12 cellular contexts compared by ENCODE assay signal in genomic region chr19:45922281-45922680, GRCh38. TPM values are rescaled to one million over a fixed set of nuclear protein-coding genes. Genes with fewer than 3 reads are reported as not detected.
DNase-seq lines count a peak whose midpoint lies in the region; ATAC-seq and TF ChIP-seq lines count a peak whose summit lies in the region.
"Had no signal": no experiment of that assay in that cellular context is flagged by ENCODE, and none has a peak within 500 bp of the region (broad histone marks: within the 10 kb centered on the region; RNA-seq: fewer than 3 reads in every experiment).

No MANE protein-coding gene starts in this region.

- H3K9me2 ChIP-seq in PC-3 (replicated peaks; ENCODE audit: low read length), result no peaks in the 10 kb centered on the region

- H3F3A ChIP-seq in PC-3 (ENCODE audit: low read length, unreplicated experiment), result no peaks in the 10 kb centered on the region

- POLR2A ChIA-PET in PC-3 (lab: Charles Lee; ENCODE audit: unreplicated experiment), result no interaction called here

- no peak overlapping the region for H3K9ac ChIP-seq in PC-3 (ENCODE audit: low read length)

- TF ChIP-seq POLR2A in Peyer's patch (IDR thresholded peaks at IDR 0.05), result no peak

- no peaks in the 10 kb centered on the region for H3K9me3 ChIP-seq in PC-3 (ENCODE audit: low read length)
- H3K9me3 ChIP-seq in Peyer's patch, result no peaks in the 10 kb centered on the region

- ATAC-seq in PC-3, result no peak
- ATAC-seq in foreskin keratinocyte, result no peak
- no peak for ATAC-seq in GM18870 (IDR thresholded peaks at IDR 0.05; ENCODE audit: unreplicated experiment)
- ATAC-seq in HG03139 (IDR thresholded peaks at IDR 0.05; ENCODE audit: unreplicated experiment), result no peak
- ATAC-seq: activated CD4-positive, CD25-positive, alpha-beta regulatory T cell treated with anti-CD3 and anti-CD28 coated beads, Interleukin-2, amount 50 U/mL, for 24 hours had no signal

- BruUV-seq in PC-3 (replicated peaks; lab: Mats Ljungman, UMichigan), result no TSS peak

- peak; percentile 16 for TF ChIP-seq CTCF in AG09309 (IDR thresholded peaks at IDR 0.05; ENCODE audit: control insufficient read depth, insufficient read depth, low read depth, low read length, missing control alignments)
- peak; percentile 38 for TF ChIP-seq CTCF in GM12865 (IDR thresholded peaks at IDR 0.05; ENCODE audit: insufficient read depth, low read depth, low read length, missing control alignments)
- TF ChIP-seq CTCF in PC-3 (conservative IDR thresholded peaks at IDR 0.05; ENCODE audit: low read depth, low read length), result 0 out of 2 replicates have a peak, but pooled peaks have one; percentile 16
- TF ChIP-seq CTCF in foreskin keratinocyte (conservative IDR thresholded peaks at IDR 0.05), result peak; percentile 24
- TF ChIP-seq CTCF in Peyer's patch (IDR thresholded peaks at IDR 0.05), result no peak

- no peaks in the 10 kb centered on the region for H4K20me1 ChIP-seq in PC-3 (ENCODE audit: low read length)

- H3K27me3 ChIP-seq in PC-3 (ENCODE audit: low read length), result no peaks in the 10 kb centered on the region
- H3K27me3 ChIP-seq in foreskin keratinocyte, result peaks cover 2% of the 10 kb centered on the region
- no peaks in the 10 kb centered on the region for H3K27me3 ChIP-seq in Peyer's patch

- CTCF ChIA-PET in PC-3 (lab: Charles Lee), result no interaction called here

- DNase-seq in AG09309 (ENCODE audit: low read depth), result no peak
- DNase-seq in GM12865 (ENCODE audit: low read depth), result peak; percentile 27
- peak; percentile 11 for DNase-seq in PC-3
- no peak for DNase-seq in foreskin keratinocyte
- no peak for DNase-seq in Peyer's patch
- DNase-seq in GF-D8 (lab: John Stamatoyannopoulos, UW), result no peak
- DNase-seq: amniotic stem cell, DMS79 had no signal

- H3K27ac ChIP-seq in PC-3 (ENCODE audit: low read length) (no peak overlapping the region), foreskin keratinocyte (no peak overlapping the region), Peyer's patch (no peak overlapping the region)

- H3K79me2 ChIP-seq in PC-3 (ENCODE audit: low read length), result no peaks in the 10 kb centered on the region

- H3K4me2 ChIP-seq in PC-3 (ENCODE audit: low read length), result no peak overlapping the region

- no peaks in the 10 kb centered on the region for H3K36me3 ChIP-seq in PC-3 (ENCODE audit: low read depth, low read length)
- no peaks in the 10 kb centered on the region for H3K36me3 ChIP-seq in Peyer's patch

- intact Hi-C loops in PC-3 (cut with micrococcal nuclease), result loop anchor here (10.0 kb wide), 1 partner anchor 73 kb away; the partner anchor contains the start of gene CCDC61

- no peak overlapping the region for H2AFZ ChIP-seq in PC-3 (ENCODE audit: low read length)

- no peak overlapping the region for H3K4me3 ChIP-seq in AG09309 (ENCODE audit: control insufficient read depth, low read depth, low read length)
- H3K4me3 ChIP-seq in GM12865 (ENCODE audit: low read depth, low read length), result no peak overlapping the region
- no peak overlapping the region for H3K4me3 ChIP-seq in PC-3 (ENCODE audit: low read length)
- H3K4me3 ChIP-seq in Peyer's patch, result no peak overlapping the region

- H3K4me1 ChIP-seq in PC-3 (ENCODE audit: insufficient read depth, low read length) (no peaks in the 10 kb centered on the region), foreskin keratinocyte (no peaks in the 10 kb centered on the region), Peyer's patch (no peaks in the 10 kb centered on the region)

RNA-seq across cellular contexts. Expression of gene NANOS2, which starts 7.7 kb away (rescaled TPM):
- not detected in 2 replicates for total RNA-seq in PC-3 (2014; rRNA removed)
- total RNA-seq in foreskin keratinocyte, result not detected in 2 replicates
- not detected in 2 replicates for polyA plus RNA-seq in foreskin keratinocyte
- total RNA-seq in Peyer's patch, result not detected
- total RNA-seq: fibroblast of lung had no signal
- polyA plus RNA-seq: fibroblast of lung had no signal

RNA-seq across cellular contexts. Expression of gene MYPOP, which starts 19.9 kb away (rescaled TPM):
- total RNA-seq in PC-3 (2014; rRNA removed), result 5.4 and 12.0 TPM in 2 replicates
- total RNA-seq in foreskin keratinocyte, result 3.6 and 4.4 TPM in 2 replicates
- polyA plus RNA-seq in foreskin keratinocyte, result 7.1 and 8.1 TPM in 2 replicates
- total RNA-seq in Peyer's patch, result 10 to 100 TPM in 3 of 4 donors, 1 to 10 TPM in 1; 4.1 to 17.7 (median 14.2) TPM

RNA-seq across cellular contexts. Expression of gene IRF2BP1, which starts 36.3 kb away (rescaled TPM):
- total RNA-seq in PC-3 (2014; rRNA removed), result 31.5 and 38.6 TPM in 2 replicates
- 11.2 and 12.9 TPM in 2 replicates for total RNA-seq in foreskin keratinocyte
- 10.9 and 11.7 TPM in 2 replicates for polyA plus RNA-seq in foreskin keratinocyte
- 10 to 100 TPM; 18.2 to 26.4 (median 23.1) TPM for total RNA-seq in Peyer's patch

RNA-seq across cellular contexts. Expression of gene NOVA2, which starts 51.4 kb away (rescaled TPM):
- total RNA-seq in PC-3 (2014; rRNA removed) (0.06 TPM in 1 of 2 replicates, not detected in the other), foreskin keratinocyte (not detected in 2 replicates), Peyer's patch (1 to 10 TPM in 2 of 4 donors, under 1 TPM in 2; 0.53 to 4.1 (median 1.5) TPM)
- under 0.01 TPM in 1 of 2 replicates, not detected in the other for polyA plus RNA-seq in foreskin keratinocyte
- total RNA-seq: fibroblast of lung had no signal

RNA-seq across cellular contexts. Expression of gene FOXA3, which starts 58.2 kb away (rescaled TPM):
- 0.33 and 0.40 TPM in 2 replicates for total RNA-seq in PC-3 (2014; rRNA removed)
- total RNA-seq in foreskin keratinocyte, result 0.04 TPM in 1 of 2 replicates, not detected in the other
- 0.02 and 0.10 TPM in 2 replicates for polyA plus RNA-seq in foreskin keratinocyte
- 10 to 100 TPM in 3 of 4 donors, 1 to 10 TPM in 1; 9.1 to 17.0 (median 10.6) TPM for total RNA-seq in Peyer's patch
- total RNA-seq: fibroblast of lung had no signal
- polyA plus RNA-seq: fibroblast of lung had no signal

Comparison
In these comparisons a context has a peak if more than half of its experiments do, and no peak if none do; other contexts are left out.
1. DNase-seq: peak in GM12865 (single experiment) and PC-3 (single experiment); none in AG09309 (single experiment), foreskin keratinocyte (0 of 2), Peyer's patch (0 of 3) and GF-D8 (single experiment).
2. CTCF ChIP-seq: peak in AG09309 (single experiment), GM12865 (single experiment), PC-3 (single experiment) and foreskin keratinocyte (single experiment); none in Peyer's patch (0 of 6).